In genomic region chr3:13039286-13039896, GRCh38 we compare ENCODE assay signal across 16 cellular contexts. TPM values are rescaled to one million over a fixed set of nuclear protein-coding genes. Genes with fewer than 3 reads are reported as not detected.
DNase-seq lines count a peak whose midpoint lies in the region; ATAC-seq lines count a peak whose summit lies in the region.
"Had no signal": no experiment of that assay in that cellular context is flagged by ENCODE, and none has a peak within 500 bp of the region (broad histone marks: within the 10 kb centered on the region; RNA-seq: fewer than 3 reads in every experiment).

No MANE protein-coding gene starts in this region.

- H3K9me3 Mint-ChIP-seq in immature natural killer cell: no peaks in the 10 kb centered on the region
- no peaks in the 10 kb centered on the region for H3K9me3 Mint-ChIP-seq in stimulated activated memory B cell treated with anti-CD40 and anti-IgM and Interleukin-4, amounts not matched to agents 10 μg/mL and 1 μg/mL and 100 μg/mL, for 72 hours
- H3K9me3 Mint-ChIP-seq in activated T-cell treated with anti-CD3 and anti-CD28 coated beads, Interleukin-2, amount 50 U/mL, for 24 hours: no peaks in the 10 kb centered on the region
- H3K9me3 Mint-ChIP-seq: activated naive CD4-positive, alpha-beta T cell treated with anti-CD3 and anti-CD28 coated beads, Interleukin-2, amount 50 U/mL, for 72 hours; mesothelial cell of epicardium had no signal

- no peak for ATAC-seq in stimulated activated memory B cell treated with anti-CD40 and anti-IgM and Interleukin-4, amounts not matched to agents 10 μg/mL and 1 μg/mL and 100 μg/mL, for 72 hours
- ATAC-seq in HG02763 (IDR thresholded peaks at IDR 0.05; ENCODE audit: unreplicated experiment): no peak

- peak overlapping the region; percentile 87 to 98 (median 96) for H3K27ac Mint-ChIP-seq in immature natural killer cell
- H3K27ac Mint-ChIP-seq in stimulated activated memory B cell treated with anti-CD40 and anti-IgM and Interleukin-4, amounts not matched to agents 10 μg/mL and 1 μg/mL and 100 μg/mL, for 72 hours: peak overlapping the region; percentile 67
- H3K27ac Mint-ChIP-seq in activated T-cell treated with anti-CD3 and anti-CD28 coated beads, Interleukin-2, amount 50 U/mL, for 24 hours: no peak overlapping the region
- H3K27ac Mint-ChIP-seq: mesothelial cell of epicardium had no signal

- peaks cover 43 to 45% of the 10 kb centered on the region in 2 donors for H3K4me1 Mint-ChIP-seq in immature natural killer cell
- H3K4me1 Mint-ChIP-seq in stimulated activated memory B cell treated with anti-CD40 and anti-IgM and Interleukin-4, amounts not matched to agents 10 μg/mL and 1 μg/mL and 100 μg/mL, for 72 hours: peaks cover 28% of the 10 kb centered on the region
- peaks cover 12% of the 10 kb centered on the region for H3K4me1 Mint-ChIP-seq in activated T-cell treated with anti-CD3 and anti-CD28 coated beads, Interleukin-2, amount 50 U/mL, for 24 hours (ENCODE audit: low read depth)

- DNase-seq in NCI-H2081 (lab: John Stamatoyannopoulos, UW): peak; percentile 32 to 59
- DNase-seq in NCI-H2081 treated with DMSO at 0.1 percent for 48 hours (lab: John Stamatoyannopoulos, UW): no peak
- peak; percentile 8 for DNase-seq in NCI-H1417 treated with DMSO at 0.1 percent for 48 hours (lab: John Stamatoyannopoulos, UW)
- DNase-seq in immature natural killer cell: no peak
- no peak for DNase-seq in NCI-H128 (lab: John Stamatoyannopoulos, UW; ENCODE audit: unreplicated experiment)
- no peak for DNase-seq in activated T-cell treated with anti-CD3 and anti-CD28 coated beads, Interleukin-2, amount 50 U/mL, for 24 hours
- DNase-seq: head of caudate nucleus, NCI-H2029 treated with DMSO at 0.1 percent for 48 hours, NCI-H526, Right ventricle myocardium superior, spleen had no signal

- peaks cover 0 to 4% (median 0%) of the 10 kb centered on the region in 3 donors for H3K36me3 Mint-ChIP-seq in immature natural killer cell
- H3K36me3 Mint-ChIP-seq in stimulated activated memory B cell treated with anti-CD40 and anti-IgM and Interleukin-4, amounts not matched to agents 10 μg/mL and 1 μg/mL and 100 μg/mL, for 72 hours: peaks cover 7% of the 10 kb centered on the region
- H3K36me3 Mint-ChIP-seq in activated T-cell treated with anti-CD3 and anti-CD28 coated beads, Interleukin-2, amount 50 U/mL, for 24 hours (ENCODE audit: low read depth): no peaks in the 10 kb centered on the region
- H3K36me3 Mint-ChIP-seq: activated naive CD4-positive, alpha-beta T cell treated with anti-CD3 and anti-CD28 coated beads, Interleukin-2, amount 50 U/mL, for 72 hours; mesothelial cell of epicardium had no signal

- no peak overlapping the region for H3K4me3 Mint-ChIP-seq in immature natural killer cell
- no peak overlapping the region for H3K4me3 Mint-ChIP-seq in stimulated activated memory B cell treated with anti-CD40 and anti-IgM and Interleukin-4, amounts not matched to agents 10 μg/mL and 1 μg/mL and 100 μg/mL, for 72 hours
- no peak overlapping the region for H3K4me3 Mint-ChIP-seq in activated T-cell treated with anti-CD3 and anti-CD28 coated beads, Interleukin-2, amount 50 U/mL, for 24 hours
- H3K4me3 Mint-ChIP-seq: B cell, mesothelial cell of epicardium had no signal

- peaks cover 0 to 9% (median 4%) of the 10 kb centered on the region in 3 donors for H3K27me3 Mint-ChIP-seq in immature natural killer cell (ENCODE audit: low read depth in 3 of 3)
- H3K27me3 Mint-ChIP-seq in stimulated activated memory B cell treated with anti-CD40 and anti-IgM and Interleukin-4, amounts not matched to agents 10 μg/mL and 1 μg/mL and 100 μg/mL, for 72 hours: no peaks in the 10 kb centered on the region
- H3K27me3 Mint-ChIP-seq in activated T-cell treated with anti-CD3 and anti-CD28 coated beads, Interleukin-2, amount 50 U/mL, for 24 hours: no peaks in the 10 kb centered on the region
- H3K27me3 Mint-ChIP-seq: B cell had no signal

RNA-seq across cellular contexts. Expression of gene IQSEC1, which starts 33.8 kb away (rescaled TPM):
- 10 to 100 TPM in 2 of 3 donors, 1 to 10 TPM in 1; 9.0 to 40.5 (median 15.3) TPM for polyA plus RNA-seq in immature natural killer cell

Comparison
In these comparisons a context has a peak if more than half of its experiments do, and no peak if none do; other contexts are left out.
1. DNase-seq: peak in NCI-H2081 (2 of 2) and NCI-H1417 treated with DMSO at 0.1 percent for 48 hours (single experiment); none in NCI-H2081 treated with DMSO at 0.1 percent for 48 hours (single experiment), immature natural killer cell (0 of 3), NCI-H128 (single experiment) and activated T-cell treated with anti-CD3 and anti-CD28 coated beads, Interleukin-2, amount 50 U/mL, for 24 hours (single experiment).